ENCODE assay signal across 8 cellular contexts in the genomic region with DNA sequence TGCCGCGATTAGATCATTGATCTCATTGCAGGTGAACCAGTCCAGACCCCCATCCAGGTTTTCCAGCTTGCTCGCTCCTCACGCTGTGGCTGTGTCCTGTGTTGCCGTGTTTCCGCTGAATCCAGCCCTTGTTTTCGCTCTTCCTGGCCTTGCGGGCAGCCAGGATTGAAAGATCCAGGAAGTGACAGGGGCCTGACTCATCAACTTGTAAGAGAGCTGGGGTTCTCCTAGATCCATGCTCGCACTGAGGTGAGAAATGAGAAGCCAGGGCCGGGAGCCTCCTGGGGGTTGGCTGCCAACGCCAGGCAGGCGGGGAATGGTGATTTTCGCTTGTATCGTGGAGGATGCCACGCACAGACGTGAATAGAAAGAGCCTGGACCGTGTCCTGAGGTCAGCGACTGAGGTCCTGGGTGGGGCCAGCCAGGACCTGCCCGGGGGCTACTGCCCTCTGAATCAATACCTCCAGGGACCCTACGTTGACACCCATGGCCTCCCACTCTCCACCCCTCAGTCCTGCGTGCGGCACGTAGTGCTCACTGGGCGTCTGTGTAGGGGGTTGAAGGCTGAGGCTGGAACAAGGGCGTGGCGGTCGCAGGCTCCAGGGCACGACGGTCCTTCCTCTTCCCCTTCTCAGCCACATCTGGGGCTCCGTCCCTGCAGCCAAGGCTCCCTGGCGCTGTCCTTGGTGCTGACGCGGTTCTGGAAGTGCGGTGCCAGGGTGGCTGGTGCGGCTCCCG. TPM values are rescaled to one million over a fixed set of nuclear protein-coding genes. Genes with fewer than 3 reads are reported as not detected.
DNase-seq lines count a peak whose midpoint lies in the region; ATAC-seq, FAIRE-seq and TF ChIP-seq lines count a peak whose summit lies in the region.

No MANE protein-coding gene starts in this region.

- no peaks in the 10 kb centered on the region for H3K36me3 ChIP-seq in Panc1 (ENCODE audit: control insufficient read depth, insufficient read depth, low read length)
- H3K36me3 ChIP-seq in neural cell (ENCODE audit: insufficient read depth, low read length), result no peaks in the 10 kb centered on the region
- H3K36me3 ChIP-seq in testis (ENCODE audit: low read depth, missing control alignments), result no peaks in the 10 kb centered on the region

- H2AFZ ChIP-seq in neural cell (ENCODE audit: low read depth, low read length), result peak overlapping the region; percentile 56

- H3K36me3 Mint-ChIP-seq in activated naive CD4-positive, alpha-beta T cell treated with anti-CD3 and anti-CD28 coated beads, Interleukin-2, amount 50 U/mL, for 24 hours, result peaks cover 9% of the 10 kb centered on the region

- H4K20me1 ChIP-seq in neural cell (ENCODE audit: insufficient read depth), result no peaks in the 10 kb centered on the region

- H3K4me1 Mint-ChIP-seq in activated naive CD4-positive, alpha-beta T cell treated with anti-CD3 and anti-CD28 coated beads, Interleukin-2, amount 50 U/mL, for 24 hours, result peaks cover 19% of the 10 kb centered on the region

- TF ChIP-seq CTCF in Panc1 (IDR thresholded peaks at IDR 0.05), result no peak
- TF ChIP-seq CTCF in neural cell (IDR thresholded peaks at IDR 0.05; ENCODE audit: poor library complexity, severe bottlenecking), result no peak
- TF ChIP-seq CTCF in testis (IDR thresholded peaks at IDR 0.05), result no peak

- 4 to 5% methylated on average over 14 to 36 of the region's 36 CpGs for WGBS in testis, 2 donors

- H3K4me2 ChIP-seq in neural cell (ENCODE audit: low read length), result peak overlapping the region; percentile 97

- H3K4me3 ChIP-seq in Panc1 (ENCODE audit: low read depth in 2 of 2, low read length in 2 of 2) (peak overlapping the region; percentile 65 to 74), neural cell (ENCODE audit: low read length) (peak overlapping the region; percentile 98), testis (peak overlapping the region in 1 of 2 donors; percentile 29)

- no peaks in the 10 kb centered on the region for H3K9me2 ChIP-seq in neural cell (ENCODE audit: insufficient read depth, low read length)

- no peaks in the 10 kb centered on the region for H3F3A ChIP-seq in neural cell (ENCODE audit: insufficient read depth, low read length, poor library complexity, severe bottlenecking)

- H3K27ac ChIP-seq in Panc1 (ENCODE audit: low read length), result peak overlapping the region; percentile 95
- H3K27ac ChIP-seq in neural cell (ENCODE audit: low read length), result peak overlapping the region; percentile 92
- no peak overlapping the region for H3K27ac ChIP-seq in testis

- TF ChIP-seq EP300 in neural cell (conservative IDR thresholded peaks at IDR 0.05; ENCODE audit: poor library complexity, severe bottlenecking), result peak; percentile 80

- TF ChIP-seq POLR2A in testis (IDR thresholded peaks at IDR 0.05), result no peak

- H3K4me1 ChIP-seq in Panc1 (ENCODE audit: control insufficient read depth, insufficient read depth, low read length), result peaks cover 14% of the 10 kb centered on the region
- H3K4me1 ChIP-seq in testis, result peaks cover 11% of the 10 kb centered on the region

- CTCF ChIA-PET in Panc1 (lab: Charles Lee), result interaction anchor here (0.5 kb wide), 2 partner anchors 74 to 579 kb away, joined by 3 to 4 read pairs; no protein-coding TSS in a partner anchor

- ATAC-seq in Panc1 (peak; percentile 94), HG03469 (IDR thresholded peaks at IDR 0.05; ENCODE audit: unreplicated experiment) (no peak)

- POLR2A ChIA-PET in Panc1 (lab: Charles Lee), result no interaction called here

- peak overlapping the region; percentile 34 for H3K4me3 Mint-ChIP-seq in activated naive CD4-positive, alpha-beta T cell treated with anti-CD3 and anti-CD28 coated beads, Interleukin-2, amount 50 U/mL, for 24 hours

- TSS peak; percentile 85 for BruUV-seq in Panc1 (replicated peaks; lab: Mats Ljungman, UMichigan)

- H3K27me3 ChIP-seq in Panc1 (ENCODE audit: control insufficient read depth, insufficient read depth, low read length), result no peaks in the 10 kb centered on the region
- no peaks in the 10 kb centered on the region for H3K27me3 ChIP-seq in neural cell (ENCODE audit: insufficient read depth, low read depth, low read length)
- no peaks in the 10 kb centered on the region for H3K27me3 ChIP-seq in testis

- H3K9me3 Mint-ChIP-seq in activated naive CD4-positive, alpha-beta T cell treated with anti-CD3 and anti-CD28 coated beads, Interleukin-2, amount 50 U/mL, for 24 hours, result peaks cover 7% of the 10 kb centered on the region

- FAIRE-seq in frontal cortex (lab: Jason Lieb, UNC), result no peak

- peaks cover 8% of the 10 kb centered on the region; the same call in 1 of the 2 replicates for H3K9me3 ChIP-seq in Panc1 (ENCODE audit: control insufficient read depth, insufficient read depth, low read depth, low read length)
- H3K9me3 ChIP-seq in neural cell (ENCODE audit: low read length), result no peaks in the 10 kb centered on the region
- H3K9me3 ChIP-seq in testis, result no peaks in the 10 kb centered on the region

- no peak overlapping the region for H3K27ac Mint-ChIP-seq in activated naive CD4-positive, alpha-beta T cell treated with anti-CD3 and anti-CD28 coated beads, Interleukin-2, amount 50 U/mL, for 24 hours

- in situ Hi-C loops in Panc1 (cut with HindIII; ENCODE audit: low pct_unique_long_range_greater_than_20kb, low sequenced_read_pairs), result no loop called here

- H3K27me3 Mint-ChIP-seq in activated naive CD4-positive, alpha-beta T cell treated with anti-CD3 and anti-CD28 coated beads, Interleukin-2, amount 50 U/mL, for 24 hours, result peaks cover 8% of the 10 kb centered on the region

- DNase-seq in COR-L47 (lab: John Stamatoyannopoulos, UW) (peak; percentile 94), KG1 (lab: John Stamatoyannopoulos, UW) (peak; percentile 49), Panc1 (ENCODE audit: low read depth, low spot score) (peak; percentile 99), frontal cortex (ENCODE audit: low spot score in 2 of 2) (peak; percentile 62 to 79), testis (peak; percentile 83)

- H3K79me2 ChIP-seq in neural cell (replicated peaks; ENCODE audit: insufficient read depth, low read length), result no peaks in the 10 kb centered on the region

- H3K9ac ChIP-seq in neural cell (ENCODE audit: low read length), result peak overlapping the region; percentile 94

- intact Hi-C loops in Panc1 (cut with micrococcal nuclease; ENCODE audit: unreplicated experiment) (no loop called here), testis (cut with DNase I; ENCODE audit: low total_unique reads) (no loop called here)

- TF ChIP-seq RAD21 in neural cell (conservative IDR thresholded peaks at IDR 0.05), result peak; percentile 54

TF ChIP-seq in neural cell, 6 proteins besides CTCF, POLR2A, EP300 and RAD21 (continues in another document):
- TF ChIP-seq SMC3 (conservative IDR thresholded peaks at IDR 0.05; ENCODE audit: poor library complexity) (peak; percentile 61), TAF1 (IDR thresholded peaks at IDR 0.05; ENCODE audit: low read depth) (no peak), MXI1 (conservative IDR thresholded peaks at IDR 0.05; ENCODE audit: poor library complexity, severe bottlenecking) (peak; percentile 79), POLR2AphosphoS5 (IDR thresholded peaks at IDR 0.05) (peak; percentile 85), EZH2 (IDR thresholded peaks at IDR 0.05; ENCODE audit: borderline replicate concordance, insufficient read depth, low read length, poor library complexity, severe bottlenecking) (no peak)

RNA-seq across cellular contexts. Expression of gene PTPRH, which starts 7.3 kb away (rescaled TPM):
- total RNA-seq in Panc1 (2021; ENCODE audit: unreplicated experiment), result 42.8 TPM
- 45.2 TPM for polyA plus RNA-seq in Panc1 (2012; ENCODE audit: insufficient read length)
- 0.41 TPM for total RNA-seq in frontal cortex
- polyA plus RNA-seq in neural cell, result 0.54 and 0.56 TPM in 2 replicates
- 0.73 TPM in 1 of 2 replicates, not detected in the other for polyA minus RNA-seq in neural cell
- 10 to 100 TPM in 1 of 2 donors, 1 to 10 TPM in 1; 6.0 to 11.3 TPM for total RNA-seq in testis
- 1.6 TPM for polyA plus RNA-seq in testis (ENCODE audit: insufficient read depth, low read depth, low replicate concordance)

RNA-seq across cellular contexts. Expression of gene TMEM86B, which starts 11.9 kb away (rescaled TPM):
- total RNA-seq in Panc1 (2021; ENCODE audit: unreplicated experiment) (14.2 TPM), frontal cortex (0.82 TPM), testis (10 to 100 TPM; 13.4 to 13.9 TPM)
- 12.2 TPM for polyA plus RNA-seq in Panc1 (2012; ENCODE audit: insufficient read length)
- polyA plus RNA-seq in neural cell (0.84 and 2.3 TPM in 2 replicates), testis (ENCODE audit: insufficient read depth, low read depth, low replicate concordance) (12.8 TPM)
- 1.0 and 1.9 TPM in 2 replicates for polyA minus RNA-seq in neural cell

RNA-seq across cellular contexts. Expression of gene SYT5, which starts 36.5 kb away (rescaled TPM):
- 3.2 TPM for total RNA-seq in Panc1 (2021; ENCODE audit: unreplicated experiment)
- 9.3 TPM for polyA plus RNA-seq in Panc1 (2012; ENCODE audit: insufficient read length)
- total RNA-seq in frontal cortex, result 33.0 TPM
- polyA plus RNA-seq in neural cell, result 210 and 237 TPM in 2 replicates
- polyA minus RNA-seq in neural cell, result 80.6 and 90.6 TPM in 2 replicates
- 1 to 10 TPM; 1.6 to 5.0 TPM for total RNA-seq in testis
- polyA plus RNA-seq in testis (ENCODE audit: insufficient read depth, low read depth, low replicate concordance), result 11.7 TPM

RNA-seq across cellular contexts. Expression of gene PPP6R1, which starts 42.2 kb away (rescaled TPM):
- total RNA-seq in Panc1 (2021; ENCODE audit: unreplicated experiment), result 172 TPM
- 174 TPM for polyA plus RNA-seq in Panc1 (2012; ENCODE audit: insufficient read length)
- total RNA-seq in frontal cortex, result 11.0 TPM
- polyA plus RNA-seq in neural cell, result 20.0 and 33.0 TPM in 2 replicates
- 27.1 and 32.1 TPM in 2 replicates for polyA minus RNA-seq in neural cell
- 100 to 1,000 TPM; 178 to 179 TPM for total RNA-seq in testis
- 217 TPM for polyA plus RNA-seq in testis (ENCODE audit: insufficient read depth, low read depth, low replicate concordance)

RNA-seq across cellular contexts. Expression of gene DNAAF3, which starts 50.2 kb away (rescaled TPM):
- total RNA-seq in Panc1 (2021; ENCODE audit: unreplicated experiment), result 12.4 TPM
- polyA plus RNA-seq in Panc1 (2012; ENCODE audit: insufficient read length), result 14.6 TPM
- not detected for total RNA-seq in frontal cortex
- polyA plus RNA-seq in neural cell, result 0.38 and 2.2 TPM in 2 replicates
- not detected in 2 replicates for polyA minus RNA-seq in neural cell
- 100 to 1,000 TPM in 1 of 2 donors, 10 to 100 TPM in 1; 69.9 to 102 TPM for total RNA-seq in testis
- polyA plus RNA-seq in testis (ENCODE audit: insufficient read depth, low read depth, low replicate concordance), result 173 TPM

Comparison
In these comparisons a context has a peak if more than half of its experiments do, and no peak if none do; other contexts are left out.
1. DNase-seq: peak in every context shown above with its lines; median percentile 99 in Panc1; 94 in COR-L47; 83 in testis; 70 in frontal cortex; 49 in KG1.
2. H3K27ac ChIP-seq: peak in Panc1 (single experiment) and neural cell (single experiment); none in testis (0 of 2).